Comparison of ENCODE assay signal across 16 cellular contexts in the genomic region with DNA sequence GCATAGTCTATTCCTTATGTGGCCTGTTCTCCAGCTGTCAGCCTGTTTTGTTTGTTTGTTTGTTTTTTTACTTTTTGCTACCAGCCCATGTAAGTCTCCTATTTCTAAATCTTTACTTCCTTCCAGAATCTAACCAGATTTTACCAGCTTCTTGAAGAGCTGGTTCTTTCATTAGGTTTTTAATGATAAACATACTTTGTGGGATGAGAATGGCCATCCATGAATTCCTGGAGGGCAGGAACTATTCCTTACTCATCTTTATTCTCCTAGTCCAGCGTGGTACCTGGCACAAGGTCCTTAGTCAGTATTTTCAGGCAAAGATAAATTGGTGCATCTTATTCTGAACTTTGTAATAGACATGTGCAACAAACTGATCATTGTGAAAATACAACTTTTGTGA. TPM values are rescaled to one million over a fixed set of nuclear protein-coding genes. Genes with fewer than 3 reads are reported as not detected.
DNase-seq lines count a peak whose midpoint lies in the region; ATAC-seq, FAIRE-seq and TF ChIP-seq lines count a peak whose summit lies in the region.
"Had no signal": no experiment of that assay in that cellular context is flagged by ENCODE, and none has a peak within 500 bp of the region (broad histone marks: within the 10 kb centered on the region; RNA-seq: fewer than 3 reads in every experiment).

No MANE protein-coding gene starts in this region.

- H3K36me3 Mint-ChIP-seq in CD4-positive, alpha-beta memory T cell: peaks cover 30 to 31% of the 10 kb centered on the region in 2 donors
- peaks cover 19% of the 10 kb centered on the region for H3K36me3 Mint-ChIP-seq in chondrocyte (ENCODE audit: low read depth)
- peaks cover 24% of the 10 kb centered on the region for H3K36me3 Mint-ChIP-seq in mesothelial cell of epicardium

- POLR2A ChIA-PET in CD4-positive, alpha-beta memory T cell (lab: Charles Lee; ENCODE audit: partially characterized antibody): no interaction called here
- POLR2A ChIA-PET in HEK293 (lab: Yijun Ruan, JAX): no interaction called here

- no peaks in the 10 kb centered on the region for H3K27me3 ChIP-seq in CD4-positive, alpha-beta memory T cell (ENCODE audit: insufficient read depth, low read length)
- H3K27me3 ChIP-seq in small intestine (ENCODE audit: control insufficient read depth in 2 of 2, insufficient read depth in 2 of 2, low read length in 2 of 2): no peaks in the 10 kb centered on the region
- H3K27me3 ChIP-seq: BE2C had no signal

- peak overlapping the region in 4 of 7 donors; percentile 5 to 50 (median 26) for H3K27ac Mint-ChIP-seq in CD4-positive, alpha-beta memory T cell
- peak overlapping the region; percentile 17 for H3K27ac Mint-ChIP-seq in chondrocyte (ENCODE audit: unreplicated experiment)
- H3K27ac Mint-ChIP-seq in mesothelial cell of epicardium: peak overlapping the region; percentile 22

- H3K4me3 ChIP-seq in CD4-positive, alpha-beta memory T cell (ENCODE audit: low read length in 2 of 2): no peak overlapping the region
- H3K4me3 ChIP-seq in HEK293 (ENCODE audit: low read depth, low read length): no peak overlapping the region
- no peak overlapping the region for H3K4me3 ChIP-seq in small intestine (ENCODE audit: low read depth in 1 of 2, low read length in 2 of 2)

- WGBS in small intestine, 3 donors: 71 to 81% (median 73%) methylated on average over 1 of the region's 1 CpG

- H3K9me3 ChIP-seq in CD4-positive, alpha-beta memory T cell (ENCODE audit: control insufficient read depth in 1 of 2, low read length in 2 of 2): no peaks in the 10 kb centered on the region
- H3K9me3 ChIP-seq in HEK293 (ENCODE audit: control insufficient read depth, insufficient read depth, low read depth, low read length) (no peaks in the 10 kb centered on the region), small intestine (ENCODE audit: control insufficient read depth, low read depth) (no peaks in the 10 kb centered on the region)
- H3K9me3 ChIP-seq: BE2C had no signal

- no peak for TF ChIP-seq CTCF in HEK293 (tag by site-specific recombination; IDR thresholded peaks at IDR 0.05)
- TF ChIP-seq CTCF in chondrocyte (IDR thresholded peaks at IDR 0.05): no peak
- no peak for TF ChIP-seq CTCF in mesothelial cell of epicardium (IDR thresholded peaks at IDR 0.05; ENCODE audit: unreplicated experiment)

- H3K9me3 Mint-ChIP-seq in CD4-positive, alpha-beta memory T cell: no peaks in the 10 kb centered on the region
- H3K9me3 Mint-ChIP-seq in chondrocyte (ENCODE audit: low read depth) (no peaks in the 10 kb centered on the region), mesothelial cell of epicardium (no peaks in the 10 kb centered on the region)

- H3K27me3 Mint-ChIP-seq in CD4-positive, alpha-beta memory T cell: no peaks in the 10 kb centered on the region
- H3K27me3 Mint-ChIP-seq in chondrocyte (ENCODE audit: low read depth): no peaks in the 10 kb centered on the region
- no peaks in the 10 kb centered on the region for H3K27me3 Mint-ChIP-seq in mesothelial cell of epicardium (ENCODE audit: low read depth)

- ATAC-seq in HG02588 (IDR thresholded peaks at IDR 0.05; ENCODE audit: unreplicated experiment) (no peak), HG03039 (IDR thresholded peaks at IDR 0.05; ENCODE audit: unreplicated experiment) (no peak)

- no peak for FAIRE-seq in small intestine (lab: Jason Lieb, UNC)

- DNase-seq in CD4-positive, alpha-beta memory T cell: no peak
- DNase-seq in chondrocyte (ENCODE audit: low spot score) (no peak), mesothelial cell of epicardium (ENCODE audit: low spot score in 2 of 2, unreplicated experiment in 2 of 2) (no peak), small intestine (no peak)
- DNase-seq in stimulated activated CD4-positive, alpha-beta T cell treated with anti-CD3 and anti-CD28 coated beads, Interleukin-1b, Interleukin-23, amount 100 ng/mL, for 48 hours: no peak
- DNase-seq: ACHN, BE2C, DMS 273 treated with DMSO at 0.1 percent for 48 hours, HCEC 1CT, NCI-H1436, NCI-H2081 treated with DMSO at 0.1 percent for 48 hours, NCI-H526, SIG-M5 had no signal

- H3K4me1 Mint-ChIP-seq in CD4-positive, alpha-beta memory T cell: peaks cover 5 to 10% (median 8%) of the 10 kb centered on the region in 4 donors
- H3K4me1 Mint-ChIP-seq in chondrocyte (ENCODE audit: low read depth) (peaks cover 9% of the 10 kb centered on the region), mesothelial cell of epicardium (no peaks in the 10 kb centered on the region)

- CTCF ChIA-PET in CD4-positive, alpha-beta memory T cell (lab: Charles Lee; ENCODE audit: partially characterized antibody): no interaction called here
- CTCF ChIA-PET in HEK293 (lab: Yijun Ruan, JAX): no interaction called here

- H3K4me3 Mint-ChIP-seq in CD4-positive, alpha-beta memory T cell: no peak overlapping the region
- no peak overlapping the region for H3K4me3 Mint-ChIP-seq in chondrocyte (ENCODE audit: unreplicated experiment)
- H3K4me3 Mint-ChIP-seq in mesothelial cell of epicardium: no peak overlapping the region

- intact Hi-C loops in CD4-positive, alpha-beta memory T cell (cut with micrococcal nuclease): no loop called here

- peaks cover 10% of the 10 kb centered on the region for H3K36me3 ChIP-seq in CD4-positive, alpha-beta memory T cell (ENCODE audit: insufficient read depth, low read length)
- peaks cover 5 to 36% of the 10 kb centered on the region in 2 experiments for H3K36me3 ChIP-seq in HEK293 (ENCODE audit: control insufficient read depth in 2 of 2, insufficient read depth in 1 of 2, low read length in 2 of 2)
- peaks cover 4 to 13% of the 10 kb centered on the region in 2 donors for H3K36me3 ChIP-seq in small intestine (ENCODE audit: control insufficient read depth in 2 of 2, insufficient read depth in 2 of 2, low read length in 2 of 2)

- H3K4me1 ChIP-seq in CD4-positive, alpha-beta memory T cell (ENCODE audit: insufficient read depth, low read length): no peaks in the 10 kb centered on the region
- H3K4me1 ChIP-seq in HEK293 (ENCODE audit: control insufficient read depth, insufficient read depth, low read length): no peaks in the 10 kb centered on the region
- H3K4me1 ChIP-seq in small intestine (ENCODE audit: control insufficient read depth in 2 of 2, insufficient read depth in 1 of 2, low read depth in 1 of 2, low read length in 1 of 2): no peaks in the 10 kb centered on the region
- H3K4me1 ChIP-seq: BE2C had no signal

- no peak overlapping the region for H3K27ac ChIP-seq in CD4-positive, alpha-beta memory T cell (ENCODE audit: low read depth, low read length)
- H3K27ac ChIP-seq in HEK293 (ENCODE audit: extremely low read depth, low read depth, low read length): no peak overlapping the region
- H3K27ac ChIP-seq in small intestine (ENCODE audit: low read depth in 1 of 2, low read length in 1 of 2): no peak overlapping the region

TF ChIP-seq in HEK293, 187 proteins besides CTCF, POLR2A, EP300 and RAD21 (continues in another document):
- TF ChIP-seq ZNF585B (tag by site-specific recombination; IDR thresholded peaks at IDR 0.05) (no peak), ZNF610 (tag by site-specific recombination; IDR thresholded peaks at IDR 0.05; ENCODE audit: borderline replicate concordance) (no peak), ZNF747 (tag by site-specific recombination; IDR thresholded peaks at IDR 0.05) (no peak), ZNF707 (tag by site-specific recombination; IDR thresholded peaks at IDR 0.05) (no peak), TCF7L2 (IDR thresholded peaks at IDR 0.05; ENCODE audit: borderline replicate concordance, low read depth, low read length) (no peak)
- TF ChIP-seq, protein P1, sequence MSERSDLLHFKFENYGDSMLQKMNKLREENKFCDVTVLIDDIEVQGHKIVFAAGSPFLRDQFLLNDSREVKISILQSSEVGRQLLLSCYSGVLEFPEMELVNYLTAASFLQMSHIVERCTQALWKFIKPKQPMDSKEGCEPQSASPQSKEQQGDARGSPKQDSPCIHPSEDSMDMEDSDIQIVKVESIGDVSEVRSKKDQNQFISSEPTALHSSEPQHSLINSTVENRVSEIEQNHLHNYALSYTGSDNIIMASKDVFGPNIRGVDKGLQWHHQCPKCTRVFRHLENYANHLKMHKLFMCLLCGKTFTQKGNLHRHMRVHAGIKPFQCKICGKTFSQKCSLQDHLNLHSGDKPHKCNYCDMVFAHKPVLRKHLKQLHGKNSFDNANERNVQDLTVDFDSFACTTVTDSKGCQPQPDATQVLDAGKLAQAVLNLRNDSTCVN (tag by site-specific recombination; optimal IDR thresholded peaks at IDR 0.05): no peak
- TF ChIP-seq, protein P2, sequence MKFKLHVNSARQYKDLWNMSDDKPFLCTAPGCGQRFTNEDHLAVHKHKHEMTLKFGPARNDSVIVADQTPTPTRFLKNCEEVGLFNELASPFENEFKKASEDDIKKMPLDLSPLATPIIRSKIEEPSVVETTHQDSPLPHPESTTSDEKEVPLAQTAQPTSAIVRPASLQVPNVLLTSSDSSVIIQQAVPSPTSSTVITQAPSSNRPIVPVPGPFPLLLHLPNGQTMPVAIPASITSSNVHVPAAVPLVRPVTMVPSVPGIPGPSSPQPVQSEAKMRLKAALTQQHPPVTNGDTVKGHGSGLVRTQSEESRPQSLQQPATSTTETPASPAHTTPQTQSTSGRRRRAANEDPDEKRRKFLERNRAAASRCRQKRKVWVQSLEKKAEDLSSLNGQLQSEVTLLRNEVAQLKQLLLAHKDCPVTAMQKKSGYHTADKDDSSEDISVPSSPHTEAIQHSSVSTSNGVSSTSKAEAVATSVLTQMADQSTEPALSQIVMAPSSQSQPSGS (tag by site-specific recombination; IDR thresholded peaks at IDR 0.05; ENCODE audit: low read depth): no peak

RNA-seq across cellular contexts. Expression of a gene that starts 17.3 kb away (rescaled TPM):
- 10 to 100 TPM; 32.8 to 38.0 TPM for total RNA-seq in CD4-positive, alpha-beta memory T cell
- 10 to 100 TPM; 28.5 to 34.0 TPM for polyA plus RNA-seq in CD4-positive, alpha-beta memory T cell
- total RNA-seq in chondrocyte: 38.9 to 48.7 TPM (median 42.6 TPM) in 3 replicates
- total RNA-seq in mesothelial cell of epicardium: 43.8 to 50.7 TPM (median 44.0 TPM) in 3 replicates
- polyA plus RNA-seq in small intestine: 10 to 100 TPM; 12.4 to 17.4 (median 17.0) TPM

RNA-seq across cellular contexts. Expression of a gene that starts 17.6 kb away (rescaled TPM):
- total RNA-seq in CD4-positive, alpha-beta memory T cell: 100 to 1,000 TPM; 147 to 157 TPM
- 10 to 100 TPM; 59.9 to 64.5 TPM for polyA plus RNA-seq in CD4-positive, alpha-beta memory T cell
- total RNA-seq in chondrocyte (51.3 to 65.5 TPM (median 56.8 TPM) in 3 replicates), mesothelial cell of epicardium (105 to 112 TPM (median 107 TPM) in 3 replicates)
- polyA plus RNA-seq in small intestine: 10 to 100 TPM; 60.8 to 79.8 (median 61.3) TPM

RNA-seq across cellular contexts. Expression of a gene that starts 41.6 kb away (rescaled TPM):
- 10 to 100 TPM; 48.0 to 49.1 TPM for total RNA-seq in CD4-positive, alpha-beta memory T cell
- polyA plus RNA-seq in CD4-positive, alpha-beta memory T cell: 100 to 1,000 TPM; 130 to 181 TPM
- 69.5 to 89.1 TPM (median 70.1 TPM) in 3 replicates for total RNA-seq in chondrocyte
- total RNA-seq in mesothelial cell of epicardium: 34.4 to 38.2 TPM (median 35.9 TPM) in 3 replicates
- polyA plus RNA-seq in small intestine: 10 to 100 TPM; 18.8 to 30.3 (median 24.9) TPM
